ENCODE assay signal across 2 cellular contexts in genomic region chrX:68238568-68238967, GRCh38.
TF ChIP-seq lines count a peak whose summit lies in the region.

No MANE protein-coding gene starts in this region.

TF ChIP-seq in SK-N-SH, 30 proteins besides CTCF, POLR2A, EP300 and RAD21 (continued from another document):
- TF ChIP-seq USF1 (IDR thresholded peaks at IDR 0.05; ENCODE audit: borderline replicate concordance, low read depth) = no peak
- TF ChIP-seq YY1 (IDR thresholded peaks at IDR 0.05; ENCODE audit: low read depth) = no peak
- TF ChIP-seq POLR2AphosphoS5 (IDR thresholded peaks at IDR 0.05; ENCODE audit: low read depth, low read length) = no peak
- no peak for TF ChIP-seq NRF1 (IDR thresholded peaks at IDR 0.05; ENCODE audit: low read depth, low read length)
- no peak for TF ChIP-seq SMC3 (IDR thresholded peaks at IDR 0.05; ENCODE audit: low read depth, low read length)
- no peak for TF ChIP-seq JUND (IDR thresholded peaks at IDR 0.05)
- TF ChIP-seq PBX3 (IDR thresholded peaks at IDR 0.05) = no peak
- TF ChIP-seq EZH2phosphoT487 (IDR thresholded peaks at IDR 0.05; ENCODE audit: borderline replicate concordance, low read depth) = no peak
- no peak for TF ChIP-seq SIN3A (IDR thresholded peaks at IDR 0.05; ENCODE audit: borderline replicate concordance, low read depth, low read length)
- no peak for TF ChIP-seq REST (IDR thresholded peaks at IDR 0.05; ENCODE audit: low read depth, low read length)
- TF ChIP-seq GABPA (IDR thresholded peaks at IDR 0.05; ENCODE audit: low read depth) = no peak
- TF ChIP-seq TCF12 (IDR thresholded peaks at IDR 0.05) = no peak
- no peak for TF ChIP-seq USF2 (IDR thresholded peaks at IDR 0.05; ENCODE audit: borderline replicate concordance, low read depth, low read length)

TF ChIP-seq in SK-N-SH treated with all-trans-retinoic acid at 6 μM for 48 hours, 23 proteins besides CTCF, POLR2A, EP300 and RAD21 (continued from another document):
- TF ChIP-seq PATZ1 (CRISPR knock-in tag; IDR thresholded peaks at IDR 0.05; ENCODE audit: borderline replicate concordance) = no peak
- TF ChIP-seq SNAI2 (CRISPR knock-in tag; IDR thresholded peaks at IDR 0.05) = no peak
- TF ChIP-seq ISL1 (CRISPR knock-in tag; IDR thresholded peaks at IDR 0.05) = no peak
- no peak for TF ChIP-seq ZC3H10 (CRISPR knock-in tag; IDR thresholded peaks at IDR 0.05)
- TF ChIP-seq ZFP30 (CRISPR knock-in tag; IDR thresholded peaks at IDR 0.05) = no peak
- no peak for TF ChIP-seq ZFP3 (CRISPR knock-in tag; IDR thresholded peaks at IDR 0.05)
- TF ChIP-seq TSHZ2 (CRISPR knock-in tag; IDR thresholded peaks at IDR 0.05) = no peak
- no peak for TF ChIP-seq TOX (CRISPR knock-in tag; IDR thresholded peaks at IDR 0.05; ENCODE audit: borderline replicate concordance)
- TF ChIP-seq POU6F1 (CRISPR knock-in tag; IDR thresholded peaks at IDR 0.05; ENCODE audit: borderline replicate concordance, low read depth) = no peak
- TF ChIP-seq PPARA (CRISPR knock-in tag; IDR thresholded peaks at IDR 0.05; ENCODE audit: borderline replicate concordance) = no peak
- TF ChIP-seq RARB (CRISPR knock-in tag; IDR thresholded peaks at IDR 0.05) = no peak
- TF ChIP-seq TCF4 (CRISPR knock-in tag; IDR thresholded peaks at IDR 0.05; ENCODE audit: borderline replicate concordance) = no peak
- TF ChIP-seq ESRRG (CRISPR knock-in tag; IDR thresholded peaks at IDR 0.05) = no peak
- no peak for TF ChIP-seq ZNF565 (CRISPR knock-in tag; conservative IDR thresholded peaks at IDR 0.05; ENCODE audit: low read depth)
- TF ChIP-seq ZNF70 (CRISPR knock-in tag; IDR thresholded peaks at IDR 0.05) = no peak
TF ChIP-seq in SK-N-SH treated with all-trans-retinoic acid at 6 μM for 48 hours: peak in this region for 0.
